Comparison of ENCODE assay signal across 1 cellular context in the genomic region with DNA sequence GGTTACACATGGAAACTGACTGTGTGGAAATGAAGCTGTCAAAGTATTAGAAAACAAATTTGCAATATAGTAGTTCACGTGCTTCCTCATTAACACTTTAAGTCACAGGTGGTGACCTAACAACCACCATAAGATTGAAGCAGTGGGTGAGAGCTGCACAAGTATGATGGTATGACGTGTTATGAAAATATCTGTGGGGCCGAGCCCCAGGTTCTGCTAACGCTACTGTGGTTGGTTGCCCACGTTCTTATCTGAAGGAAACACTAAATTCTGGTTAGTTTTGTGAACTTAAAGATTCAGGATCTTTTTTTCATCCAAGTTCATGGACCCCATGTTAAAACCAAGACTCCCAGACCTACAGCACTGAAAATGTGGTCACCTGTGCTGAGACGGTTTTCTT.
TF ChIP-seq lines count a peak whose summit lies in the region.

No MANE protein-coding gene starts in this region.

TF ChIP-seq in GM12878, 131 proteins besides CTCF, POLR2A, EP300 and RAD21 (continued from another document):
- TF ChIP-seq PBX3 (IDR thresholded peaks at IDR 0.05; ENCODE audit: insufficient replicate concordance, low read depth, low read length) = no peak
